In genomic region chr18:3665780-3666525, GRCh38 we compare ENCODE assay signal across 8 cellular contexts.
DNase-seq lines count a peak whose midpoint lies in the region; ATAC-seq and TF ChIP-seq lines count a peak whose summit lies in the region.

No MANE protein-coding gene starts in this region.

- peak; percentile 95 for TF ChIP-seq CTCF in C4-2B (conservative IDR thresholded peaks at IDR 0.05)

- no peak overlapping the region for H3K27ac ChIP-seq in C4-2B

- DNase-seq in NCI-H146 treated with DMSO at 0.1 percent for 48 hours (lab: John Stamatoyannopoulos, UW; ENCODE audit: unreplicated experiment) (peak; percentile 91), T-helper 22 cell (ENCODE audit: low read depth) (peak; percentile 22), astrocyte of the hippocampus (ENCODE audit: low read depth, low spot score) (peak; percentile 93), hypothalamus (lab: John Stamatoyannopoulos, UW) (peak in 50 of 51 donors; percentile 6 to 89 (median 58)), retina (peak; percentile 87)

- ATAC-seq in GM21528 (IDR thresholded peaks at IDR 0.05; ENCODE audit: low FRiP score, unreplicated experiment) = peak; percentile 66
- ATAC-seq in HG03139 (IDR thresholded peaks at IDR 0.05; ENCODE audit: unreplicated experiment) = no peak

Comparison
In these comparisons a context has a peak if more than half of its experiments do, and no peak if none do; other contexts are left out.
1. DNase-seq: peak in every context shown above with its lines; median percentile 93 in astrocyte of the hippocampus; 91 in NCI-H146 treated with DMSO at 0.1 percent for 48 hours; 87 in retina; 58 in hypothalamus; 22 in T-helper 22 cell.